Comparison of ENCODE assay signal across 19 cellular contexts in the genomic region with DNA sequence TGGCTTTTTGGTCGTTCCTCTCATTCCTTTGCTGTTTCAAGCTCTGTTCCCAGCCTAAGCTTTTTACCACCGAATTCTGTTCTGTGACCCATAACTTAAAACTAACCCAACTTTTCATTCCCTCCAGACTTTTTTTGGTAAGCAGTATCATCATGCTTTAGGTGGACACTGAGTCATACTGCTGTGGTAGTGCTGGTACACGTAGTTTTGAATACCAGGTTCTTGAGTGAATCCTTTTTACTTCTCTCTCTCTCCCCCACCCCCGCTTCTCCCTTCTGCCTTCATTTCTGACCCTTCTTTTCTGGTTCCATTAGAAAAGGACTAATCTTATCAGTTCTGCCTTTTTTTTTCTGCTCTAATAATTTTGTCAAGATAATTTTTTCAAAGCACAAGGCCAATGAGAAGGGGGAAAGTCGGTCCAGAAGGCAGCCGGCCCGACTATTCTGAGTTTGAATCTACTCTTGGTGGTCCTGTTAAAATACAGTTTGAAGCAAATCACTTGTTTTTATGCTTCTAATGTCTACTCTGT. TPM values are rescaled to one million over a fixed set of nuclear protein-coding genes. Genes with fewer than 3 reads are reported as not detected.
DNase-seq lines count a peak whose midpoint lies in the region; ATAC-seq and TF ChIP-seq lines count a peak whose summit lies in the region.
"Had no signal": no experiment of that assay in that cellular context is flagged by ENCODE, and none has a peak within 500 bp of the region (broad histone marks: within the 10 kb centered on the region; RNA-seq: fewer than 3 reads in every experiment).

No MANE protein-coding gene starts in this region.

- peaks cover 17% of the 10 kb centered on the region for H3F3A ChIP-seq in neural progenitor cell (ENCODE audit: low read depth)

- no peak overlapping the region for H3K9ac ChIP-seq in neural progenitor cell

- intact Hi-C loops in CD4-positive, alpha-beta T cell (cut with DNase I, micrococcal nuclease), result loop anchor here (5.0 to 10.0 kb wide), 4 partner anchors 191 to 473 kb away; a partner anchor contains a TSS
- intact Hi-C loops in left ventricle myocardium superior (cut with micrococcal nuclease), result no loop called here

- peaks cover 26% of the 10 kb centered on the region for H3K79me2 ChIP-seq in neural progenitor cell (ENCODE audit: low read depth)

- no peak overlapping the region for H3K4me2 ChIP-seq in neural progenitor cell

- no peaks in the 10 kb centered on the region for H3K27me3 Mint-ChIP-seq in CD4-positive, alpha-beta T cell
- H3K27me3 Mint-ChIP-seq in HFFc6 (ENCODE audit: insufficient read depth) (peaks cover 5% of the 10 kb centered on the region), WTC11 (ENCODE audit: low read depth) (no peaks in the 10 kb centered on the region), neural progenitor cell (ENCODE audit: insufficient read depth, low read depth) (peaks cover 5% of the 10 kb centered on the region)

- no peaks in the 10 kb centered on the region for H3K9me3 ChIP-seq in CD4-positive, alpha-beta T cell (ENCODE audit: control insufficient read depth, low read length)
- no peaks in the 10 kb centered on the region for H3K9me3 ChIP-seq in neural progenitor cell (ENCODE audit: low read depth)
- H3K9me3 ChIP-seq: neutrophil had no signal

- TF ChIP-seq CTCF in CD4-positive, alpha-beta T cell (IDR thresholded peaks at IDR 0.05), result no peak
- TF ChIP-seq CTCF in HFFc6 (IDR thresholded peaks at IDR 0.05) (no peak), WTC11 (IDR thresholded peaks at IDR 0.05) (no peak), neural progenitor cell (IDR thresholded peaks at IDR 0.05) (no peak)

- H2AFZ ChIP-seq in neural progenitor cell (replicated peaks), result no peak overlapping the region

- peaks cover 7% of the 10 kb centered on the region for H4K20me1 ChIP-seq in neural progenitor cell (ENCODE audit: low read depth)

- peaks cover 25% of the 10 kb centered on the region for H3K36me3 Mint-ChIP-seq in CD4-positive, alpha-beta T cell (ENCODE audit: low read depth)
- H3K36me3 Mint-ChIP-seq in HFFc6 (ENCODE audit: low read depth) (peaks cover 16% of the 10 kb centered on the region), WTC11 (peaks cover 15% of the 10 kb centered on the region), neural progenitor cell (peaks cover 4% of the 10 kb centered on the region)

- in situ Hi-C loops in KBM-7 (cut with MboI; ENCODE audit: low pct_unique_long_range_greater_than_20kb, low sequenced_read_pairs), result no loop called here

- H3K4me3 ChIP-seq in neural progenitor cell, result no peak overlapping the region
- H3K4me3 ChIP-seq: dorsolateral prefrontal cortex, lung had no signal

- peaks cover 8% of the 10 kb centered on the region for H3K36me3 ChIP-seq in neural progenitor cell

- H3K4me1 ChIP-seq in neural progenitor cell, result no peaks in the 10 kb centered on the region

- CTCF ChIA-PET in CD4-positive, alpha-beta T cell (lab: Charles Lee), result no interaction called here
- CTCF ChIA-PET in WTC11 (lab: Charles Lee), result no interaction called here

- H3K9me3 Mint-ChIP-seq in CD4-positive, alpha-beta T cell, result no peaks in the 10 kb centered on the region
- peaks cover 17% of the 10 kb centered on the region for H3K9me3 Mint-ChIP-seq in HFFc6
- H3K9me3 Mint-ChIP-seq in WTC11, result no peaks in the 10 kb centered on the region
- H3K9me3 Mint-ChIP-seq in neural progenitor cell, result no peaks in the 10 kb centered on the region
- H3K9me3 Mint-ChIP-seq: CD8-positive, alpha-beta memory T cell had no signal

- no peak for ATAC-seq in CD4-positive, alpha-beta T cell (ENCODE audit: poor library complexity)
- ATAC-seq in WTC11 (no peak), left ventricle myocardium superior (no peak), GM18870 (IDR thresholded peaks at IDR 0.05; ENCODE audit: unreplicated experiment) (no peak)

- no peak for DNase-seq in CD4-positive, alpha-beta T cell
- peak; percentile 15 for DNase-seq in HFFc6
- no peak for DNase-seq in WTC11 (ENCODE audit: low spot score)
- DNase-seq in neural progenitor cell (ENCODE audit: low spot score), result no peak
- no peak for DNase-seq in left ventricle myocardium superior
- DNase-seq in KBM-7, result no peak
- DNase-seq: activated CD4-positive, alpha-beta T cell treated with anti-CD3 and anti-CD28 coated beads, Interleukin-2, amount 50 U/mL, for 4 hours; amygdala; caudate nucleus; CD8-positive, alpha-beta memory T cell; dorsolateral prefrontal cortex; foreskin melanocyte; hypothalamus; NCI-H1105 treated with DMSO at 0.1 percent for 48 hours; NCI-H510A treated with DMSO at 0.1 percent for 48 hours had no signal

- H3K27ac ChIP-seq in CD4-positive, alpha-beta T cell (ENCODE audit: low read depth, low read length), result no peak overlapping the region
- no peak overlapping the region for H3K27ac ChIP-seq in neural progenitor cell

- H3K4me1 Mint-ChIP-seq in CD4-positive, alpha-beta T cell (ENCODE audit: low read depth), result peaks cover 16% of the 10 kb centered on the region
- H3K4me1 Mint-ChIP-seq in HFFc6 (ENCODE audit: low read depth) (peaks cover 42% of the 10 kb centered on the region), WTC11 (peaks cover 36% of the 10 kb centered on the region), neural progenitor cell (peaks cover 31% of the 10 kb centered on the region)

- no peak overlapping the region for H3K4me3 Mint-ChIP-seq in CD4-positive, alpha-beta T cell
- H3K4me3 Mint-ChIP-seq in HFFc6, result no peak overlapping the region
- H3K4me3 Mint-ChIP-seq in WTC11, result peak overlapping the region; percentile 86
- H3K4me3 Mint-ChIP-seq in neural progenitor cell, result no peak overlapping the region

- H3K27ac Mint-ChIP-seq in CD4-positive, alpha-beta T cell, result peak overlapping the region; percentile 100
- H3K27ac Mint-ChIP-seq in HFFc6 (peak overlapping the region; percentile 9), WTC11 (no peak overlapping the region; the same call in 1 of the 2 replicates), neural progenitor cell (peak overlapping the region; percentile 3)
- H3K27ac Mint-ChIP-seq: H9 had no signal

- POLR2A ChIA-PET in CD4-positive, alpha-beta T cell (lab: Charles Lee), result no interaction called here
- POLR2A ChIA-PET in WTC11 (lab: Charles Lee), result no interaction called here

- no peaks in the 10 kb centered on the region for H3K27me3 ChIP-seq in CD4-positive, alpha-beta T cell (ENCODE audit: control insufficient read depth, insufficient read depth, low read length)
- H3K27me3 ChIP-seq in neural progenitor cell, result no peaks in the 10 kb centered on the region
- H3K27me3 ChIP-seq: dorsolateral prefrontal cortex, neutrophil had no signal

TF ChIP-seq in WTC11, 78 proteins besides CTCF, POLR2A, EP300 and RAD21 (continues in another document):
- TF ChIP-seq, protein P1, sequence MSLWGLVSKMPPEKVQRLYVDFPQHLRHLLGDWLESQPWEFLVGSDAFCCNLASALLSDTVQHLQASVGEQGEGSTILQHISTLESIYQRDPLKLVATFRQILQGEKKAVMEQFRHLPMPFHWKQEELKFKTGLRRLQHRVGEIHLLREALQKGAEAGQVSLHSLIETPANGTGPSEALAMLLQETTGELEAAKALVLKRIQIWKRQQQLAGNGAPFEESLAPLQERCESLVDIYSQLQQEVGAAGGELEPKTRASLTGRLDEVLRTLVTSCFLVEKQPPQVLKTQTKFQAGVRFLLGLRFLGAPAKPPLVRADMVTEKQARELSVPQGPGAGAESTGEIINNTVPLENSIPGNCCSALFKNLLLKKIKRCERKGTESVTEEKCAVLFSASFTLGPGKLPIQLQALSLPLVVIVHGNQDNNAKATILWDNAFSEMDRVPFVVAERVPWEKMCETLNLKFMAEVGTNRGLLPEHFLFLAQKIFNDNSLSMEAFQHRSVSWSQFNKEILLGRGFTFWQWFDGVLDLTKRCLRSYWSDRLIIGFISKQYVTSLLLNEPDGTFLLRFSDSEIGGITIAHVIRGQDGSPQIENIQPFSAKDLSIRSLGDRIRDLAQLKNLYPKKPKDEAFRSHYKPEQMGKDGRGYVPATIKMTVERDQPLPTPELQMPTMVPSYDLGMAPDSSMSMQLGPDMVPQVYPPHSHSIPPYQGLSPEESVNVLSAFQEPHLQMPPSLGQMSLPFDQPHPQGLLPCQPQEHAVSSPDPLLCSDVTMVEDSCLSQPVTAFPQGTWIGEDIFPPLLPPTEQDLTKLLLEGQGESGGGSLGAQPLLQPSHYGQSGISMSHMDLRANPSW (CRISPR knock-in tag; conservative IDR thresholded peaks at IDR 0.05; ENCODE audit: low read depth), result no peak
- TF ChIP-seq, protein P2, sequence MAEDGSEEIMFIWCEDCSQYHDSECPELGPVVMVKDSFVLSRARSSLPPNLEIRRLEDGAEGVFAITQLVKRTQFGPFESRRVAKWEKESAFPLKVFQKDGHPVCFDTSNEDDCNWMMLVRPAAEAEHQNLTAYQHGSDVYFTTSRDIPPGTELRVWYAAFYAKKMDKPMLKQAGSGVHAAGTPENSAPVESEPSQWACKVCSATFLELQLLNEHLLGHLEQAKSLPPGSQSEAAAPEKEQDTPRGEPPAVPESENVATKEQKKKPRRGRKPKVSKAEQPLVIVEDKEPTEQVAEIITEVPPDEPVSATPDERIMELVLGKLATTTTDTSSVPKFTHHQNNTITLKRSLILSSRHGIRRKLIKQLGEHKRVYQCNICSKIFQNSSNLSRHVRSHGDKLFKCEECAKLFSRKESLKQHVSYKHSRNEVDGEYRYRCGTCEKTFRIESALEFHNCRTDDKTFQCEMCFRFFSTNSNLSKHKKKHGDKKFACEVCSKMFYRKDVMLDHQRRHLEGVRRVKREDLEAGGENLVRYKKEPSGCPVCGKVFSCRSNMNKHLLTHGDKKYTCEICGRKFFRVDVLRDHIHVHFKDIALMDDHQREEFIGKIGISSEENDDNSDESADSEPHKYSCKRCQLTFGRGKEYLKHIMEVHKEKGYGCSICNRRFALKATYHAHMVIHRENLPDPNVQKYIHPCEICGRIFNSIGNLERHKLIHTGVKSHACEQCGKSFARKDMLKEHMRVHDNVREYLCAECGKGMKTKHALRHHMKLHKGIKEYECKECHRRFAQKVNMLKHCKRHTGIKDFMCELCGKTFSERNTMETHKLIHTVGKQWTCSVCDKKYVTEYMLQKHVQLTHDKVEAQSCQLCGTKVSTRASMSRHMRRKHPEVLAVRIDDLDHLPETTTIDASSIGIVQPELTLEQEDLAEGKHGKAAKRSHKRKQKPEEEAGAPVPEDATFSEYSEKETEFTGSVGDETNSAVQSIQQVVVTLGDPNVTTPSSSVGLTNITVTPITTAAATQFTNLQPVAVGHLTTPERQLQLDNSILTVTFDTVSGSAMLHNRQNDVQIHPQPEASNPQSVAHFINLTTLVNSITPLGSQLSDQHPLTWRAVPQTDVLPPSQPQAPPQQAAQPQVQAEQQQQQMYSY (CRISPR knock-in tag; IDR thresholded peaks at IDR 0.05), result no peak

RNA-seq across cellular contexts. Expression of a gene that starts 2.3 kb away (rescaled TPM):
- total RNA-seq in CD4-positive, alpha-beta T cell, result 10 to 100 TPM; 90.8 TPM
- total RNA-seq in HFFc6 (2021; fragmentation: NEBNext Ultra II Directional; extraction: Animal tissue kit (Norgen Biotek cat#: 25700)), result 100 to 1,000 TPM; 216 to 270 (median 236) TPM
- 130 to 207 TPM (median 137 TPM) in 3 replicates for total RNA-seq in WTC11 (2021)
- 47.7 and 93.8 TPM in 2 replicates for total RNA-seq in neural progenitor cell (ENCODE audit: low replicate concordance)
- 37.6 TPM for total RNA-seq in left ventricle myocardium superior

RNA-seq across cellular contexts. Expression of a gene that starts 59.7 kb away (rescaled TPM):
- total RNA-seq in CD4-positive, alpha-beta T cell, result 1 to 10 TPM; 3.5 to 6.1 TPM
- total RNA-seq in HFFc6 (2021; fragmentation: NEBNext Ultra II Directional; extraction: Animal tissue kit (Norgen Biotek cat#: 25700)), result 10 to 100 TPM; 10.7 to 17.0 (median 12.0) TPM
- total RNA-seq in WTC11 (2021) (11.1 to 11.3 TPM (median 11.1 TPM) in 3 replicates), neural progenitor cell (ENCODE audit: low replicate concordance) (1.5 and 3.5 TPM in 2 replicates), left ventricle myocardium superior (5.5 TPM)
